In the genomic region with DNA sequence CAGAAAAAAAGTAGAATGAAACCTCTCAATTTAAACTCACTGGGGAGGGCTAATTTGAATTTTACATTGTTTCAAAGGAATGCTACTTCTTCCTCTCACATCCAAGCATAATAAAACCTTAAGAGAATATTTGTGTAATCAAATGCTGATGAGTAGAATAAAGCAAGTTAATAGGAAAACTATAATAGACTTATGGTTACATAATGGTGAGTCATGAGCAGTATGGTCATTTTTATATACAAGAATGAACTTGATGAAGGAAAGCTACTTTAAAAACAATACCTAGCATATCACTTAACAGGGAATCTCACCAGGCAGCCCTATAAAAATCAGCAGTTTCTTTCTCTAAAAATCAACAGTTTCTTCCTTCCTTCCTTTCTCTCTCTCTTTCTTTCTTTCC, we compare ENCODE assay signal across 18 cellular contexts.
DNase-seq lines count a peak whose midpoint lies in the region; FAIRE-seq and TF ChIP-seq lines count a peak whose summit lies in the region.
"Had no signal": no experiment of that assay in that cellular context is flagged by ENCODE, and none has a peak within 500 bp of the region (broad histone marks: within the 10 kb centered on the region; RNA-seq: fewer than 3 reads in every experiment).

No MANE protein-coding gene starts in this region.

- DNase-seq in AG10803 (ENCODE audit: low read depth), result peak; percentile 46
- DNase-seq in Karpas-422, result no peak
- peak; percentile 93 for DNase-seq in bronchial epithelial cell (ENCODE audit: low read depth)
- peak; percentile 23 for DNase-seq in kidney glomerular epithelial cell (lab: John Stamatoyannopoulos, UW)
- DNase-seq in GOT3 (lab: John Stamatoyannopoulos, UW), result no peak
- DNase-seq in stimulated activated CD4-positive, alpha-beta T cell treated with anti-CD3 and anti-CD28 coated beads, Interleukin-15, amount 100 ng/mL, for 24 hours, result no peak
- DNase-seq in epidermal melanocyte (ENCODE audit: insufficient read length, low spot score), result no peak
- DNase-seq in NCI-H1092 (lab: John Stamatoyannopoulos, UW), result no peak
- DNase-seq: activated T-cell treated with anti-CD3 and anti-CD28 coated beads, Interleukin-2, amount 50 U/mL, for 72 hours; BE2C; cortex of kidney; DMS153; NCI-H1105 treated with DMSO at 0.1 percent for 48 hours; nephron progenitor cell; stimulated activated CD4-positive, alpha-beta T cell treated with anti-CD3 and anti-CD28 coated beads, Interleukin-4, amount 100 ng/mL, for 24 hours; upper lobe of left lung had no signal

- H3K36me3 ChIP-seq in Karpas-422 (ENCODE audit: insufficient read depth, low read length) (no peaks in the 10 kb centered on the region), bronchial epithelial cell (ENCODE audit: control insufficient read depth, insufficient read depth, low read length) (no peaks in the 10 kb centered on the region)
- H3K36me3 ChIP-seq: BE2C, right atrium auricular region, upper lobe of left lung had no signal

- no peak for FAIRE-seq in bronchial epithelial cell (lab: Jason Lieb, UNC)
- FAIRE-seq: frontal cortex had no signal

- H3K9ac ChIP-seq in Karpas-422 (ENCODE audit: low read length), result no peak overlapping the region

- H3K27ac ChIP-seq in Karpas-422 (ENCODE audit: low read length), result no peak overlapping the region
- H3K27ac ChIP-seq: upper lobe of left lung had no signal

- no peak overlapping the region for H2AFZ ChIP-seq in Karpas-422 (ENCODE audit: low read length)

- no peaks in the 10 kb centered on the region for H3K27me3 ChIP-seq in Karpas-422 (ENCODE audit: low read length)
- no peaks in the 10 kb centered on the region for H3K27me3 ChIP-seq in bronchial epithelial cell (ENCODE audit: control insufficient read depth, insufficient read depth, low read length)
- H3K27me3 ChIP-seq: BE2C, right atrium auricular region, upper lobe of left lung had no signal

- H3K79me2 ChIP-seq in Karpas-422 (ENCODE audit: low read length), result no peaks in the 10 kb centered on the region

- H3K9me3 ChIP-seq in Karpas-422 (ENCODE audit: low read length), result no peaks in the 10 kb centered on the region
- H3K9me3 ChIP-seq: BE2C, right atrium auricular region, upper lobe of left lung had no signal

- TF ChIP-seq CTCF in AG10803 (conservative IDR thresholded peaks at IDR 0.05; ENCODE audit: low read length), result no peak
- TF ChIP-seq CTCF in bronchial epithelial cell (IDR thresholded peaks at IDR 0.05; ENCODE audit: insufficient read depth, low read length, severe bottlenecking), result no peak

- peaks cover 27% of the 10 kb centered on the region for H3K4me1 ChIP-seq in Karpas-422 (ENCODE audit: low read length)
- H3K4me1 ChIP-seq: BE2C, upper lobe of left lung had no signal

- no peaks in the 10 kb centered on the region for H4K20me1 ChIP-seq in Karpas-422 (ENCODE audit: insufficient read depth, low read depth, low read length)

- H3K4me3 ChIP-seq in AG10803 (ENCODE audit: low read length) (no peak overlapping the region), Karpas-422 (ENCODE audit: low read length) (no peak overlapping the region), bronchial epithelial cell (ENCODE audit: low read depth, low read length) (no peak overlapping the region)
- H3K4me3 ChIP-seq: right atrium auricular region, upper lobe of left lung had no signal

- no peaks in the 10 kb centered on the region for H3K9me2 ChIP-seq in Karpas-422 (replicated peaks; ENCODE audit: insufficient read depth, low read length)

- peak overlapping the region; percentile 16 for H3K4me2 ChIP-seq in Karpas-422 (ENCODE audit: low read depth, low read length, poor library complexity, severe bottlenecking)

Comparison
In these comparisons a context has a peak if more than half of its experiments do, and no peak if none do; other contexts are left out.
1. DNase-seq: peak in AG10803 (single experiment), bronchial epithelial cell (single experiment) and kidney glomerular epithelial cell (single experiment); none in Karpas-422 (single experiment), GOT3 (single experiment), stimulated activated CD4-positive, alpha-beta T cell treated with anti-CD3 and anti-CD28 coated beads, Interleukin-15, amount 100 ng/mL, for 24 hours (single experiment), epidermal melanocyte (single experiment) and NCI-H1092 (single experiment).